In genomic region chr7:139080905-139081304, GRCh38 we compare ENCODE assay signal across 17 cellular contexts. TPM values are rescaled to one million over a fixed set of nuclear protein-coding genes. Genes with fewer than 3 reads are reported as not detected.
DNase-seq lines count a peak whose midpoint lies in the region; ATAC-seq, FAIRE-seq and TF ChIP-seq lines count a peak whose summit lies in the region.
"Had no signal": no experiment of that assay in that cellular context is flagged by ENCODE, and none has a peak within 500 bp of the region (broad histone marks: within the 10 kb centered on the region; RNA-seq: fewer than 3 reads in every experiment).

No MANE protein-coding gene starts in this region.

- H3K4me3 ChIP-seq in K562, result no peak overlapping the region
- H3K4me3 ChIP-seq: hepatocyte, pancreas, SJSA1 had no signal

- no peak for DNase-seq in activated CD4-positive, alpha-beta T cell treated with anti-CD3 and anti-CD28 coated beads, Interleukin-2, amount 10 ng/mL, durations not matched to agents 7 days and 5 days
- no peak for DNase-seq in activated CD4-positive, alpha-beta T cell treated with anti-CD3 and anti-CD28 coated beads, Interleukin-2, amount 50 U/mL, for 4 hours
- no peak for DNase-seq in T-cell
- no peak for DNase-seq in K562 (ENCODE audit: extremely low read depth in 1 of 4, low spot score in 3 of 4)
- no peak for DNase-seq in natural killer cell treated with Interleukin-12 subunit alpha and Interleukin-12 subunit beta and Interleukin-15 and Interleukin-18, amount 100 ng/mL, for 72 hours (ENCODE audit: low spot score)
- DNase-seq in GDM1 (lab: John Stamatoyannopoulos, UW), result no peak
- DNase-seq in NOMO-1 (lab: John Stamatoyannopoulos, UW; ENCODE audit: unreplicated experiment in 2 of 2), result no peak
- DNase-seq in NCI-H526 (lab: John Stamatoyannopoulos, UW), result no peak
- DNase-seq: activated CD8-positive, alpha-beta memory T cell treated with anti-CD3 and anti-CD28 coated beads for 24 hours; NCI-H2107; NCI-H524 treated with DMSO at 0.1 percent for 48 hours; pancreas; stimulated activated naive CD4-positive, alpha-beta T cell treated with Interleukin-2 at 50 U/mL for 16 hours had no signal

- H2AFZ ChIP-seq in K562 (ENCODE audit: low read depth, low read length), result no peak overlapping the region
- H2AFZ ChIP-seq: hepatocyte had no signal

- peak overlapping the region; percentile 75 for H3K27ac Mint-ChIP-seq in activated CD4-positive, alpha-beta T cell treated with anti-CD3 and anti-CD28 coated beads, Interleukin-2, amount 10 ng/mL, durations not matched to agents 7 days and 5 days
- peak overlapping the region; percentile 91 to 92 for H3K27ac Mint-ChIP-seq in T-cell
- peak overlapping the region; percentile 56 to 62 for H3K27ac Mint-ChIP-seq in natural killer cell treated with Interleukin-12 subunit alpha and Interleukin-12 subunit beta and Interleukin-15 and Interleukin-18, amount 100 ng/mL, for 72 hours

- no peaks in the 10 kb centered on the region for H3K9me1 ChIP-seq in K562 (ENCODE audit: control insufficient read depth, insufficient read depth, low read length)

- H3K4me3 Mint-ChIP-seq in activated CD4-positive, alpha-beta T cell treated with anti-CD3 and anti-CD28 coated beads, Interleukin-2, amount 10 ng/mL, durations not matched to agents 7 days and 5 days, result peak overlapping the region; percentile 21
- peak overlapping the region; percentile 53 to 64 (median 55) for H3K4me3 Mint-ChIP-seq in T-cell
- H3K4me3 Mint-ChIP-seq in natural killer cell treated with Interleukin-12 subunit alpha and Interleukin-12 subunit beta and Interleukin-15 and Interleukin-18, amount 100 ng/mL, for 72 hours, result no peak overlapping the region

- peaks cover 8% of the 10 kb centered on the region; the same call in 1 of the 2 replicates for H4K20me1 ChIP-seq in K562 (replicated peaks; ENCODE audit: control insufficient read depth, insufficient read depth, low read length)

- TF ChIP-seq CTCF in K562 (IDR thresholded peaks at IDR 0.05 in 2 of 3, conservative IDR thresholded peaks at IDR 0.05 in 1 of 3; ENCODE audit: insufficient read depth in 2 of 3, low read depth in 1 of 3, low read length in 3 of 3), result no peak

- POLR2A ChIA-PET in activated CD4-positive, alpha-beta T cell treated with anti-CD3 and anti-CD28 coated beads, Interleukin-2, amount 10 ng/mL, durations not matched to agents 7 days and 5 days (lab: Charles Lee), result no interaction called here
- POLR2A ChIA-PET in T-cell (lab: Charles Lee), result interaction anchor here in 1 of 2 donors (0.8 to 1.0 kb wide), 2 partner anchors 14 to 32 kb away, joined by 3 read pairs; no protein-coding TSS in a partner anchor
- POLR2A ChIA-PET in K562 (lab: Yijun Ruan, JAX), result interaction anchor here (0.7 to 1.4 kb wide), 3 partner anchors 14 to 15 kb away, joined by 5 to 8 read pairs (median 5); no protein-coding TSS in a partner anchor

- WGBS in K562 (ENCODE audit: insufficient coverage, low coverage, missing lambda C conversion rate), result 89% methylated on average over 8 of the region's 8 CpGs

- H3K4me1 Mint-ChIP-seq in activated CD4-positive, alpha-beta T cell treated with anti-CD3 and anti-CD28 coated beads, Interleukin-2, amount 10 ng/mL, durations not matched to agents 7 days and 5 days, result peaks cover 83% of the 10 kb centered on the region
- peaks cover 90 to 96% (median 93%) of the 10 kb centered on the region in 3 donors for H3K4me1 Mint-ChIP-seq in T-cell
- peaks cover 51 to 59% of the 10 kb centered on the region in 2 donors for H3K4me1 Mint-ChIP-seq in natural killer cell treated with Interleukin-12 subunit alpha and Interleukin-12 subunit beta and Interleukin-15 and Interleukin-18, amount 100 ng/mL, for 72 hours (ENCODE audit: low read depth in 2 of 2)

- TF ChIP-seq POLR2A in K562 (conservative IDR thresholded peaks at IDR 0.05), result no peak

- H3K27me3 ChIP-seq in K562 (ENCODE audit: control insufficient read depth in 2 of 2, insufficient read depth in 2 of 2, low read length in 2 of 2), result no peaks in the 10 kb centered on the region
- H3K27me3 ChIP-seq: hepatocyte, pancreas, SJSA1 had no signal

- no peak for FAIRE-seq in K562 (lab: Jason Lieb, UNC)
- FAIRE-seq: A204.1, pancreas, urothelium cell line had no signal

- BruUV-seq in K562 (replicated peaks; lab: Mats Ljungman, UMichigan), result no TSS peak

- H3K4me1 ChIP-seq in K562 (replicated peaks in 1 of 2; ENCODE audit: control insufficient read depth in 2 of 2, insufficient read depth in 2 of 2, low read length in 2 of 2), result no peaks in the 10 kb centered on the region
- H3K4me1 ChIP-seq: pancreas, SJSA1 had no signal

- TF ChIP-seq EP300 in K562 (IDR thresholded peaks at IDR 0.05; ENCODE audit: low read length), result no peak

- H3K9ac ChIP-seq in K562 (ENCODE audit: insufficient read depth in 1 of 2, low read depth in 2 of 2, low read length in 2 of 2), result no peak overlapping the region

- no peaks in the 10 kb centered on the region for H3K27me3 Mint-ChIP-seq in activated CD4-positive, alpha-beta T cell treated with anti-CD3 and anti-CD28 coated beads, Interleukin-2, amount 10 ng/mL, durations not matched to agents 7 days and 5 days
- H3K27me3 Mint-ChIP-seq in T-cell, result no peaks in the 10 kb centered on the region
- H3K27me3 Mint-ChIP-seq in natural killer cell treated with Interleukin-12 subunit alpha and Interleukin-12 subunit beta and Interleukin-15 and Interleukin-18, amount 100 ng/mL, for 72 hours, result no peaks in the 10 kb centered on the region

- no peaks in the 10 kb centered on the region for H3K9me3 ChIP-seq in K562 (replicated peaks; ENCODE audit: control insufficient read depth, insufficient read depth, low read depth, low read length)
- H3K9me3 ChIP-seq: pancreas, SJSA1 had no signal

- no peaks in the 10 kb centered on the region for H3K79me2 ChIP-seq in K562 (ENCODE audit: control insufficient read depth, insufficient read depth, low read length)
- H3K79me2 ChIP-seq: hepatocyte had no signal

- TF ChIP-seq RAD21 in K562 (CRISPR knock-in tag; conservative IDR thresholded peaks at IDR 0.05 in 1 of 2, IDR thresholded peaks at IDR 0.05 in 1 of 2), result no peak

- ATAC-seq in T-cell (replicated peaks in 1 of 4) (peak in 2 of 4 experiments; percentile 13 to 31), K562 (no peak; the same call in 2 of the 3 replicates)
- no peak for ATAC-seq in natural killer cell treated with Interleukin-12 subunit alpha and Interleukin-12 subunit beta and Interleukin-15 and Interleukin-18, amount 100 ng/mL, for 72 hours
- ATAC-seq: pancreas had no signal

- no peaks in the 10 kb centered on the region for H3K9me3 Mint-ChIP-seq in activated CD4-positive, alpha-beta T cell treated with anti-CD3 and anti-CD28 coated beads, Interleukin-2, amount 10 ng/mL, durations not matched to agents 7 days and 5 days
- H3K9me3 Mint-ChIP-seq in T-cell, result no peaks in the 10 kb centered on the region
- H3K9me3 Mint-ChIP-seq in natural killer cell treated with Interleukin-12 subunit alpha and Interleukin-12 subunit beta and Interleukin-15 and Interleukin-18, amount 100 ng/mL, for 72 hours, result no peaks in the 10 kb centered on the region

- H3K36me3 Mint-ChIP-seq in activated CD4-positive, alpha-beta T cell treated with anti-CD3 and anti-CD28 coated beads, Interleukin-2, amount 10 ng/mL, durations not matched to agents 7 days and 5 days (ENCODE audit: low read depth), result peaks cover 93% of the 10 kb centered on the region
- H3K36me3 Mint-ChIP-seq in T-cell, result peaks cover 79% of the 10 kb centered on the region
- H3K36me3 Mint-ChIP-seq in natural killer cell treated with Interleukin-12 subunit alpha and Interleukin-12 subunit beta and Interleukin-15 and Interleukin-18, amount 100 ng/mL, for 72 hours, result peaks cover 52% of the 10 kb centered on the region

- no peak overlapping the region for H3K27ac ChIP-seq in K562 (ENCODE audit: extremely low read depth, low read depth, low read length)
- H3K27ac ChIP-seq: hepatocyte, pancreas, SJSA1 had no signal

- intact Hi-C loops in K562 (cut with micrococcal nuclease), result no loop called here

- in situ Hi-C loops in K562 (cut with MboI), result no loop called here

- H3K4me2 ChIP-seq in K562 (ENCODE audit: insufficient read depth, low read length), result no peak overlapping the region
- H3K4me2 ChIP-seq: hepatocyte had no signal

- CTCF ChIA-PET in activated CD4-positive, alpha-beta T cell treated with anti-CD3 and anti-CD28 coated beads, Interleukin-2, amount 10 ng/mL, durations not matched to agents 7 days and 5 days (lab: Charles Lee), result interaction anchor here (1.1 to 2.9 kb wide), 3 partner anchors 11 to 22 kb away, joined by 3 to 13 read pairs (median 3); no protein-coding TSS in a partner anchor
- CTCF ChIA-PET in T-cell (lab: Charles Lee) (interaction anchor here (0.5 to 2.9 kb wide), 6 partner anchors 10 to 53 kb away, joined by 3 to 17 read pairs (median 4); no protein-coding TSS in a partner anchor), K562 (lab: Yijun Ruan, JAX; ENCODE audit: low intra/inter-chr PET ratio) (no interaction called here)

- H3K36me3 ChIP-seq in K562 (ENCODE audit: control insufficient read depth, insufficient read depth, low read length), result peaks cover 96% of the 10 kb centered on the region

RNA-seq across cellular contexts. Expression of gene ZC3HAV1, which starts 28.6 kb away (rescaled TPM):
- 100 to 1,000 TPM; 124 to 129 TPM for total RNA-seq in activated CD4-positive, alpha-beta T cell treated with anti-CD3 and anti-CD28 coated beads, Interleukin-2, amount 10 ng/mL, durations not matched to agents 7 days and 5 days
- total RNA-seq in T-cell (100 to 1,000 TPM; 148 to 201 (median 155) TPM), K562 (2014; rRNA removed) (23.9 and 26.4 TPM in 2 replicates), K562 (2014; rRNA removed; fragmentation: Illumina TruSeq; extraction: Trizol) (34.0 TPM in 2 replicates), K562 (2015; rRNA removed; fragmentation: Illumina TruSeq; extraction: Trizol) (38.9 and 40.5 TPM in 2 replicates), K562 (2021) (33.0 and 33.8 TPM in 2 replicates)
- total RNA-seq in K562 (2011; cell fraction: chromatin; rRNA removed; ENCODE audit: low replicate concordance), result 53.8 and 57.1 TPM in 2 replicates
- total RNA-seq in K562 (2011; cell fraction: nucleolus; rRNA removed), result 29.0 and 32.2 TPM in 2 replicates
- 34.5 and 41.2 TPM in 2 replicates for total RNA-seq in K562 (2011; cell fraction: nucleoplasm; rRNA removed)
- polyA plus RNA-seq in K562 (2011; rRNA removed) (16.9 and 22.4 TPM in 2 replicates), K562 (2014; fragmentation: Illumina TruSeq; extraction: Trizol) (22.8 and 30.9 TPM in 2 replicates), K562 (2014; fragmentation: Nextera tagmentation; extraction: Ambion mirVana) (10 to 100 TPM; 11.9 to 13.4 TPM), K562 (2014; rRNA removed) (18.0 and 18.7 TPM in 2 replicates)
- polyA plus RNA-seq in K562 (2011; cell fraction: cytosol; rRNA removed), result 13.3 and 18.4 TPM in 2 replicates
- 12.9 and 17.7 TPM in 2 replicates for polyA plus RNA-seq in K562 (2011; cell fraction: nucleus; rRNA removed)
- 20.5 and 21.0 TPM in 2 replicates for polyA plus RNA-seq in K562 (2012)
- polyA minus RNA-seq in K562 (2011; rRNA and poly(A)+ RNA removed), result 29.5 and 40.3 TPM in 2 replicates
- 24.2 and 28.1 TPM in 2 replicates for polyA minus RNA-seq in K562 (2011; cell fraction: cytosol; rRNA and poly(A)+ RNA removed)
- polyA minus RNA-seq in K562 (2011; cell fraction: nucleus; rRNA and poly(A)+ RNA removed), result 17.8 and 38.4 TPM in 2 replicates
- 100 to 1,000 TPM in 1 of 2 donors, 10 to 100 TPM in 1; 88.2 to 104 TPM for total RNA-seq in natural killer cell treated with Interleukin-12 subunit alpha and Interleukin-12 subunit beta and Interleukin-15 and Interleukin-18, amount 100 ng/mL, for 72 hours

RNA-seq across cellular contexts. Expression of gene ZC3HAV1L, which starts 45.1 kb away (rescaled TPM):
- 10 to 100 TPM; 14.9 to 16.5 TPM for total RNA-seq in activated CD4-positive, alpha-beta T cell treated with anti-CD3 and anti-CD28 coated beads, Interleukin-2, amount 10 ng/mL, durations not matched to agents 7 days and 5 days
- total RNA-seq in T-cell (1 to 10 TPM; 1.2 to 7.6 (median 5.1) TPM), K562 (2014; rRNA removed) (not detected in 2 replicates), K562 (2014; rRNA removed; fragmentation: Illumina TruSeq; extraction: Trizol) (not detected in 2 replicates), K562 (2015; rRNA removed; fragmentation: Illumina TruSeq; extraction: Trizol) (not detected in 2 replicates), K562 (2021) (not detected in 2 replicates)
- total RNA-seq in K562 (2011; cell fraction: chromatin; rRNA removed; ENCODE audit: low replicate concordance), result not detected in 2 replicates
- not detected in 2 replicates for total RNA-seq in K562 (2011; cell fraction: nucleolus; rRNA removed)
- not detected in 2 replicates for total RNA-seq in K562 (2011; cell fraction: nucleoplasm; rRNA removed)
- polyA plus RNA-seq in K562 (2011; rRNA removed) (not detected in 2 replicates), K562 (2014; fragmentation: Illumina TruSeq; extraction: Trizol) (not detected in 2 replicates), K562 (2014; fragmentation: Nextera tagmentation; extraction: Ambion mirVana) (not detected), K562 (2014; rRNA removed) (not detected in 2 replicates)
- not detected in 2 replicates for polyA plus RNA-seq in K562 (2011; cell fraction: cytosol; rRNA removed)
- not detected in 2 replicates for polyA plus RNA-seq in K562 (2011; cell fraction: nucleus; rRNA removed)
- polyA plus RNA-seq in K562 (2012), result not detected in 2 replicates
- not detected in 2 replicates for polyA minus RNA-seq in K562 (2011; rRNA and poly(A)+ RNA removed)
- not detected in 2 replicates for polyA minus RNA-seq in K562 (2011; cell fraction: cytosol; rRNA and poly(A)+ RNA removed)
- polyA minus RNA-seq in K562 (2011; cell fraction: nucleus; rRNA and poly(A)+ RNA removed), result not detected in 2 replicates
- 1 to 10 TPM; 3.7 to 8.7 TPM for total RNA-seq in natural killer cell treated with Interleukin-12 subunit alpha and Interleukin-12 subunit beta and Interleukin-15 and Interleukin-18, amount 100 ng/mL, for 72 hours
